In genomic region chr1:234861761-234862160, GRCh38 we compare ENCODE assay signal across 7 cellular contexts.
"Had no signal": no experiment of that assay in that cellular context is flagged by ENCODE, and none has a peak within 500 bp of the region (broad histone marks: within the 10 kb centered on the region; RNA-seq: fewer than 3 reads in every experiment).

No MANE protein-coding gene starts in this region.

- H3K4me3 ChIP-seq: thoracic aorta had no signal

- DNase-seq: activated CD4-positive, alpha-beta T cell treated with anti-CD3 and anti-CD28 coated beads, Interleukin-2, amount 50 U/mL, for 1 hour; activated naive CD4-positive, alpha-beta T cell treated with anti-CD3 and anti-CD28 coated beads, Interleukin-2, amount 10 ng/mL, durations not matched to agents 7 days and 5 days; erythroblast; nephron progenitor cell; stimulated activated CD4-positive, alpha-beta T cell treated with anti-CD3 and anti-CD28 coated beads, Interleukin-4, amount 100 ng/mL, for 24 hours; stimulated activated naive CD8-positive, alpha-beta T cell treated with anti-CD3 and anti-CD28 coated beads, Interleukin-15, amount 100 ng/mL, for 72 hours had no signal

- H3K36me3 ChIP-seq: thoracic aorta had no signal

- H3K9me3 ChIP-seq: thoracic aorta had no signal
